In genomic region chr1:85406887-85407593, GRCh38 we compare ENCODE assay signal across 10 cellular contexts. TPM values are rescaled to one million over a fixed set of nuclear protein-coding genes. Genes with fewer than 3 reads are reported as not detected.
DNase-seq lines count a peak whose midpoint lies in the region; ATAC-seq, FAIRE-seq and TF ChIP-seq lines count a peak whose summit lies in the region.
"Had no signal": no experiment of that assay in that cellular context is flagged by ENCODE, and none has a peak within 500 bp of the region (broad histone marks: within the 10 kb centered on the region; RNA-seq: fewer than 3 reads in every experiment).

No MANE protein-coding gene starts in this region.

- H3K36me3 ChIP-seq in endothelial cell of umbilical vein (ENCODE audit: control insufficient read depth in 2 of 2, extremely low read depth in 1 of 2, insufficient read depth in 2 of 2, low read length in 2 of 2) (no peaks in the 10 kb centered on the region), mesenchymal stem cell (ENCODE audit: control insufficient read depth in 1 of 2, insufficient read depth in 2 of 2, low read depth in 1 of 2, low read length in 2 of 2) (no peaks in the 10 kb centered on the region)

- intact Hi-C loops in endothelial cell of umbilical vein (cut with micrococcal nuclease), result loop anchor here (1.0 to 10.0 kb wide), 7 partner anchors 11 to 288 kb away; no protein-coding TSS in a partner anchor

- WGBS in mesenchymal stem cell, result 18% methylated on average over 1 of the region's 4 CpGs

- TSS peak; percentile 65 for BruUV-seq in endothelial cell of umbilical vein (replicated peaks; lab: Mats Ljungman, UMichigan)

- H4K20me1 ChIP-seq in endothelial cell of umbilical vein (replicated peaks; ENCODE audit: control insufficient read depth, extremely low read depth, insufficient read depth, low read length), result no peaks in the 10 kb centered on the region

- H3K27me3 ChIP-seq in endothelial cell of umbilical vein (ENCODE audit: control insufficient read depth in 2 of 2, insufficient read depth in 2 of 2, low read length in 2 of 2), result no peaks in the 10 kb centered on the region
- no peaks in the 10 kb centered on the region for H3K27me3 ChIP-seq in mesenchymal stem cell (ENCODE audit: control insufficient read depth in 1 of 2, insufficient read depth in 1 of 2, low read length in 2 of 2)

- peaks cover 5% of the 10 kb centered on the region for H3K36me3 Mint-ChIP-seq in type B pancreatic cell
- H3K36me3 Mint-ChIP-seq: activated naive CD8-positive, alpha-beta T cell had no signal

- H3K79me2 ChIP-seq in endothelial cell of umbilical vein (ENCODE audit: control insufficient read depth, insufficient read depth, low read length), result peaks cover 53% of the 10 kb centered on the region

- peak overlapping the region; percentile 92 for H3K9ac ChIP-seq in endothelial cell of umbilical vein (replicated peaks; ENCODE audit: extremely low read depth, insufficient read depth, low read length)
- peak overlapping the region; percentile 87 for H3K9ac ChIP-seq in mesenchymal stem cell (ENCODE audit: low read length)

- H4K91ac ChIP-seq in mesenchymal stem cell (ENCODE audit: low read length), result no peak overlapping the region

- H3K4me3 ChIP-seq in endothelial cell of umbilical vein (replicated peaks in 1 of 3; ENCODE audit: insufficient read depth in 1 of 3, low read depth in 1 of 3, low read length in 3 of 3) (peak overlapping the region in 1 of 3 experiments; percentile 46), mesenchymal stem cell (ENCODE audit: insufficient read depth in 1 of 2, low read depth in 1 of 2, low read length in 2 of 2) (peak overlapping the region in 1 of 2 experiments; percentile 57)

- no peak overlapping the region for H3K23ac ChIP-seq in mesenchymal stem cell (ENCODE audit: low read length in 2 of 2)

- H3K14ac ChIP-seq in mesenchymal stem cell (ENCODE audit: low read length in 2 of 2), result no peak overlapping the region

- H3K4me1 ChIP-seq in endothelial cell of umbilical vein (ENCODE audit: control insufficient read depth, extremely low read depth, insufficient read depth, low read length) (peaks cover 32% of the 10 kb centered on the region), mesenchymal stem cell (ENCODE audit: control insufficient read depth, insufficient read depth, low read depth, low read length) (peaks cover 2% of the 10 kb centered on the region)

- FAIRE-seq in endothelial cell of umbilical vein (lab: Jason Lieb, UNC), result peak; percentile 81

- no peak overlapping the region for H2BK5ac ChIP-seq in mesenchymal stem cell (ENCODE audit: low read depth, low read length, poor library complexity, severe bottlenecking)

- peak overlapping the region; percentile 71 for H3K27ac Mint-ChIP-seq in type B pancreatic cell
- H3K27ac Mint-ChIP-seq: activated naive CD8-positive, alpha-beta T cell had no signal

- DNase-seq in NCI-H2196 (lab: John Stamatoyannopoulos, UW; ENCODE audit: unreplicated experiment) (peak; percentile 30), endothelial cell of umbilical vein (ENCODE audit: low read depth, low spot score) (peak; percentile 96), mesenchymal stem cell (peak; percentile 85), type B pancreatic cell (ENCODE audit: extremely low spot score, unreplicated experiment) (no peak), CD1c-positive myeloid dendritic cell (ENCODE audit: extremely low spot score) (no peak), NCI-H82 treated with DMSO at 0.1 percent for 48 hours (lab: John Stamatoyannopoulos, UW; ENCODE audit: unreplicated experiment) (no peak), cerebellar nuclear complex (lab: John Stamatoyannopoulos, UW) (no peak)
- DNase-seq: NCI-H2227 treated with DMSO at 0.1 percent for 48 hours had no signal

- no peaks in the 10 kb centered on the region for H3K9me3 ChIP-seq in endothelial cell of umbilical vein (replicated peaks; ENCODE audit: control insufficient read depth, insufficient read depth, low read length)
- H3K9me3 ChIP-seq in mesenchymal stem cell (ENCODE audit: control insufficient read depth, low read length), result no peaks in the 10 kb centered on the region

- no peak for TF ChIP-seq CTCF in endothelial cell of umbilical vein (IDR thresholded peaks at IDR 0.05; ENCODE audit: extremely low read depth in 1 of 2, insufficient read depth in 1 of 2, low read depth in 1 of 2, low read length in 2 of 2)
- TF ChIP-seq CTCF in type B pancreatic cell (conservative IDR thresholded peaks at IDR 0.05), result no peak

- H3K4me1 Mint-ChIP-seq in type B pancreatic cell (ENCODE audit: unreplicated experiment), result peaks cover 14% of the 10 kb centered on the region

- ATAC-seq in HG03175 (IDR thresholded peaks at IDR 0.05; ENCODE audit: unreplicated experiment), result no peak

- H2BK120ac ChIP-seq in mesenchymal stem cell (ENCODE audit: low read depth, low read length), result no peak overlapping the region

- dilution Hi-C loops in endothelial cell of umbilical vein (cut with MboI; ENCODE audit: extremely low pct_ligation_motif_present, low sequenced_read_pairs), result no loop called here

- H3K4me2 ChIP-seq in endothelial cell of umbilical vein (ENCODE audit: insufficient read depth, low read length) (peak overlapping the region; percentile 90), mesenchymal stem cell (ENCODE audit: low read length, poor library complexity, severe bottlenecking) (no peak overlapping the region)

- POLR2A ChIA-PET in endothelial cell of umbilical vein (lab: Charles Lee), result interaction anchor here (1.0 to 1.6 kb wide), 3 partner anchors 11 to 63 kb away, joined by 3 to 4 read pairs (median 4); no protein-coding TSS in a partner anchor

- CTCF ChIA-PET in endothelial cell of umbilical vein (lab: Charles Lee), result interaction anchor here (0.7 to 3.2 kb wide), 13 partner anchors 11 to 286 kb away, joined by 3 to 16 read pairs (median 4); partner anchors contain the start of gene BCL10

- no peak overlapping the region for H2AFZ ChIP-seq in endothelial cell of umbilical vein (ENCODE audit: low read depth, low read length)
- H2AFZ ChIP-seq in mesenchymal stem cell (ENCODE audit: low read depth, low read length), result no peak overlapping the region

- H2BK15ac ChIP-seq in mesenchymal stem cell (ENCODE audit: low read depth, poor library complexity, severe bottlenecking), result no peak overlapping the region

- H3K27me3 Mint-ChIP-seq in type B pancreatic cell, result no peaks in the 10 kb centered on the region
- H3K27me3 Mint-ChIP-seq: activated naive CD8-positive, alpha-beta T cell had no signal

- peak overlapping the region; percentile 91 for H3K27ac ChIP-seq in endothelial cell of umbilical vein (ENCODE audit: insufficient read depth, low read depth, low read length)
- H3K27ac ChIP-seq in mesenchymal stem cell (ENCODE audit: low read length, poor library complexity, severe bottlenecking), result peak overlapping the region; percentile 92

- no peak overlapping the region for H3K18ac ChIP-seq in mesenchymal stem cell (ENCODE audit: low read depth in 1 of 2, low read length in 2 of 2)

- H3K79me1 ChIP-seq in mesenchymal stem cell (replicated peaks; ENCODE audit: low read length, poor library complexity, severe bottlenecking), result peaks cover 20% of the 10 kb centered on the region

- no peak overlapping the region for H3K4ac ChIP-seq in mesenchymal stem cell (ENCODE audit: low read depth in 1 of 2, low read length in 2 of 2)

- H3K4me3 Mint-ChIP-seq in type B pancreatic cell, result peak overlapping the region; percentile 8
- H3K4me3 Mint-ChIP-seq: activated naive CD8-positive, alpha-beta T cell had no signal

- TF ChIP-seq POLR2A in endothelial cell of umbilical vein (IDR thresholded peaks at IDR 0.05; ENCODE audit: low read depth, low read length), result no peak

- H3K9me3 Mint-ChIP-seq in type B pancreatic cell, result no peaks in the 10 kb centered on the region

- H4K8ac ChIP-seq in mesenchymal stem cell (ENCODE audit: low read length), result no peak overlapping the region

- no peak overlapping the region for H2AK5ac ChIP-seq in mesenchymal stem cell (ENCODE audit: low read length, severe bottlenecking)

- no peak overlapping the region for H2BK12ac ChIP-seq in mesenchymal stem cell (ENCODE audit: low read length in 2 of 2)

- no peaks in the 10 kb centered on the region for H3K9me1 ChIP-seq in endothelial cell of umbilical vein (replicated peaks; ENCODE audit: control insufficient read depth, extremely low read depth, insufficient read depth, low read length)

TF ChIP-seq in endothelial cell of umbilical vein, 7 proteins besides CTCF, POLR2A, EP300 and RAD21:
- no peak for TF ChIP-seq EZH2 (IDR thresholded peaks at IDR 0.05; ENCODE audit: borderline replicate concordance, low read depth, low read length, severe bottlenecking)
- peak; percentile 52 for TF ChIP-seq POLR2AphosphoS5 (IDR thresholded peaks at IDR 0.05; ENCODE audit: insufficient read depth, low read depth, low read length)
- peak; percentile 86 for TF ChIP-seq FOS (IDR thresholded peaks at IDR 0.05; ENCODE audit: borderline replicate concordance, insufficient read depth, low read length)
- no peak for TF ChIP-seq MAX (IDR thresholded peaks at IDR 0.05; ENCODE audit: insufficient read depth, insufficient read length)
- TF ChIP-seq JUN (IDR thresholded peaks at IDR 0.05; ENCODE audit: borderline replicate concordance, insufficient read depth, insufficient read length, low read depth), result peak; percentile 78

RNA-seq across cellular contexts. Expression of gene DDAH1, which starts 57.9 kb away (rescaled TPM):
- total RNA-seq in endothelial cell of umbilical vein (72.0 and 75.2 TPM in 2 replicates), type B pancreatic cell (ENCODE audit: low replicate concordance) (27.7 and 28.6 TPM in 2 replicates)
- 37.4 and 44.0 TPM in 2 replicates for polyA plus RNA-seq in endothelial cell of umbilical vein
- 52.2 and 54.0 TPM in 2 replicates for polyA plus RNA-seq in endothelial cell of umbilical vein (2011; cell fraction: cytosol; rRNA removed)
- 37.3 and 48.8 TPM in 2 replicates for polyA plus RNA-seq in endothelial cell of umbilical vein (2011; cell fraction: nucleus; rRNA removed)
- 29.6 and 43.7 TPM in 2 replicates for polyA plus RNA-seq in endothelial cell of umbilical vein (2012)
- 69.4 and 83.6 TPM in 2 replicates for polyA minus RNA-seq in endothelial cell of umbilical vein
- polyA minus RNA-seq in endothelial cell of umbilical vein (2011; cell fraction: cytosol; rRNA and poly(A)+ RNA removed), result 10.1 TPM
- polyA minus RNA-seq in endothelial cell of umbilical vein (2011; cell fraction: nucleus; rRNA and poly(A)+ RNA removed), result 43.9 and 57.7 TPM in 2 replicates
- 48.3 TPM for polyA plus RNA-seq in mesenchymal stem cell (2013, experiment 1 of 2)
- 48.6 TPM for polyA plus RNA-seq in mesenchymal stem cell (2013, experiment 2 of 2)

Comparison
In these comparisons a context has a peak if more than half of its experiments do, and no peak if none do; other contexts are left out.
1. DNase-seq: peak in NCI-H2196 (single experiment), endothelial cell of umbilical vein (single experiment) and mesenchymal stem cell (single experiment); none in type B pancreatic cell (single experiment), CD1c-positive myeloid dendritic cell (single experiment), NCI-H82 treated with DMSO at 0.1 percent for 48 hours (single experiment) and cerebellar nuclear complex (0 of 2).